In the genomic region with DNA sequence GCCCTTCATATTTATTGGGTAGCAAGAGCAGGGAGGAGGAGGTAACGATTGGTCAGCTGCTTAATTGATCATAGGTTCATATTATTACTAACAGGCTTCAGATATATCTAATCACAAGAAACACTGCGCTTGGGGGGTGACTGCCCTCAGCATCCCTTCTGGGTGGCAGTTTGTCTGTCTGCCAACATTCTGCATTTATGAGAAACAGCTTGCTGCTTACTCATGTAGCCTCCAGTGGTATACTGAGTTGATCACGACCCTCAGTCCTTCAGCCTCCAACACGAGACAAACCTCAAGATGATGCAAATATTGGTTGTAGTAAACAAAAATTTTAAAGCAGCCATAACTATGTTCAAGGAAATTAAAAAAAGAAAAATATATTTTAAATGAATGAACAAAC, we compare ENCODE assay signal across 21 cellular contexts.
"Had no signal": no experiment of that assay in that cellular context is flagged by ENCODE, and none has a peak within 500 bp of the region (broad histone marks: within the 10 kb centered on the region; RNA-seq: fewer than 3 reads in every experiment).

No MANE protein-coding gene starts in this region.

- ATAC-seq: gastrocnemius medialis; left lung; naive thymus-derived CD4-positive, alpha-beta T cell; right cardiac atrium; stimulated activated effector memory CD8-positive, alpha-beta T cell treated with anti-CD3 and anti-CD28 coated beads, Interleukin-12 subunit alpha, Interleukin-12 subunit beta, amount 100 ng/mL, for 72 hours had no signal

- H3K36me3 Mint-ChIP-seq: naive thymus-derived CD4-positive, alpha-beta T cell; neural progenitor cell; stimulated activated effector memory CD8-positive, alpha-beta T cell treated with anti-CD3 and anti-CD28 coated beads, Interleukin-12 subunit alpha, Interleukin-12 subunit beta, amount 100 ng/mL, for 72 hours had no signal

- H3K4me1 Mint-ChIP-seq: naive thymus-derived CD4-positive, alpha-beta T cell; nephron; neural progenitor cell; stimulated activated effector memory CD8-positive, alpha-beta T cell treated with anti-CD3 and anti-CD28 coated beads, Interleukin-12 subunit alpha, Interleukin-12 subunit beta, amount 100 ng/mL, for 72 hours had no signal

- H3K27ac Mint-ChIP-seq: naive thymus-derived CD4-positive, alpha-beta T cell; nephron; neural progenitor cell; stimulated activated effector memory CD8-positive, alpha-beta T cell treated with anti-CD3 and anti-CD28 coated beads, Interleukin-12 subunit alpha, Interleukin-12 subunit beta, amount 100 ng/mL, for 72 hours had no signal

- H3K27me3 Mint-ChIP-seq: naive thymus-derived CD4-positive, alpha-beta T cell had no signal

- H3K4me3 Mint-ChIP-seq: naive thymus-derived CD4-positive, alpha-beta T cell; nephron; neural progenitor cell; stimulated activated effector memory CD8-positive, alpha-beta T cell treated with anti-CD3 and anti-CD28 coated beads, Interleukin-12 subunit alpha, Interleukin-12 subunit beta, amount 100 ng/mL, for 72 hours had no signal

- DNase-seq: dermis blood vessel endothelial cell; effector memory CD4-positive, alpha-beta T cell; esophagus squamous epithelium; gastrocnemius medialis; head of caudate nucleus; kidney; left lung; mesendoderm; midbrain; naive thymus-derived CD4-positive, alpha-beta T cell; right cardiac atrium; sigmoid colon; stimulated activated CD4-positive, alpha-beta T cell treated with anti-CD3 and anti-CD28 coated beads, Interleukin-2, amount 100 ng/mL, for 24 hours; stimulated activated CD4-positive, alpha-beta T cell treated with anti-CD3 and anti-CD28 coated beads, Interleukin-4, amount 100 ng/mL, for 24 hours; stimulated activated naive CD4-positive, alpha-beta T cell treated with Interleukin-2 at 50 U/mL for 16 hours; stomach; thyroid gland; trophoblast cell had no signal
